In genomic region chr3:137763594-137763938, GRCh38 we compare ENCODE assay signal across 12 cellular contexts. TPM values are rescaled to one million over a fixed set of nuclear protein-coding genes. Genes with fewer than 3 reads are reported as not detected.
DNase-seq lines count a peak whose midpoint lies in the region; ATAC-seq, FAIRE-seq and TF ChIP-seq lines count a peak whose summit lies in the region.
"Had no signal": no experiment of that assay in that cellular context is flagged by ENCODE, and none has a peak within 500 bp of the region (broad histone marks: within the 10 kb centered on the region; RNA-seq: fewer than 3 reads in every experiment).

No MANE protein-coding gene starts in this region.

- H3K9ac ChIP-seq in mesendoderm (ENCODE audit: low read length): no peak overlapping the region

- no peak overlapping the region for H3K4me3 ChIP-seq in heart left ventricle
- H3K4me3 ChIP-seq in ascending aorta: peak overlapping the region; percentile 10 to 15
- H3K4me3 ChIP-seq in mesendoderm (ENCODE audit: low read length): no peak overlapping the region

- TF ChIP-seq CTCF in heart left ventricle (IDR thresholded peaks at IDR 0.05): no peak
- TF ChIP-seq CTCF in ascending aorta (IDR thresholded peaks at IDR 0.05): no peak
- no peak for TF ChIP-seq CTCF in type B pancreatic cell (conservative IDR thresholded peaks at IDR 0.05)

- no peaks in the 10 kb centered on the region for H3K79me2 ChIP-seq in mesendoderm (ENCODE audit: control insufficient read depth, insufficient read depth, low read length)

- no peak overlapping the region for H2BK120ac ChIP-seq in mesendoderm (ENCODE audit: low read depth, low read length)

- no peak overlapping the region for H3K23ac ChIP-seq in mesendoderm (ENCODE audit: low read length)

- H3K27ac Mint-ChIP-seq in type B pancreatic cell: peak overlapping the region; percentile 51
- H3K27ac Mint-ChIP-seq: activated naive CD4-positive, alpha-beta T cell treated with anti-CD3 and anti-CD28 coated beads, Interleukin-2, amount 50 U/mL, for 72 hours had no signal

- H3K4me1 ChIP-seq in heart left ventricle (peaks cover 0 to 39% (median 11%) of the 10 kb centered on the region in 12 donors), ascending aorta (peaks cover 0 to 19% of the 10 kb centered on the region in 2 donors), mesendoderm (ENCODE audit: control insufficient read depth, low read depth, low read length) (peaks cover 2% of the 10 kb centered on the region)

- TF ChIP-seq POLR2A in heart left ventricle (IDR thresholded peaks at IDR 0.05): no peak

- H4K5ac ChIP-seq in mesendoderm (ENCODE audit: low read length): no peak overlapping the region

- H2BK15ac ChIP-seq in mesendoderm (replicated peaks; ENCODE audit: low read depth): no peak overlapping the region

- peak overlapping the region; percentile 84 for H3K4me3 Mint-ChIP-seq in type B pancreatic cell
- H3K4me3 Mint-ChIP-seq: naive thymus-derived CD8-positive, alpha-beta T cell had no signal

- H4K8ac ChIP-seq in mesendoderm (ENCODE audit: low read depth, low read length): no peak overlapping the region

- ATAC-seq in Right ventricle myocardium inferior (no peak), heart left ventricle (no peak)
- ATAC-seq: naive thymus-derived CD8-positive, alpha-beta T cell had no signal

- peak overlapping the region; percentile 36 for H3K56ac ChIP-seq in mesendoderm (ENCODE audit: low read length)

- no peak overlapping the region for H3K18ac ChIP-seq in mesendoderm (ENCODE audit: low read length)

- H3K27me3 ChIP-seq in heart left ventricle (peaks cover 66 to 98% (median 92%) of the 10 kb centered on the region in 9 donors), ascending aorta (no peaks in the 10 kb centered on the region), mesendoderm (ENCODE audit: insufficient read depth, low read length, poor library complexity) (peaks cover 85% of the 10 kb centered on the region)

- peaks cover 98% of the 10 kb centered on the region for H3K27me3 Mint-ChIP-seq in type B pancreatic cell

- no peaks in the 10 kb centered on the region for H3K9me3 ChIP-seq in heart left ventricle
- H3K9me3 ChIP-seq in ascending aorta: no peaks in the 10 kb centered on the region

- H3K4me2 ChIP-seq in mesendoderm (ENCODE audit: low read length): peak overlapping the region; percentile 14

- H3K27ac ChIP-seq in heart left ventricle: no peak overlapping the region
- no peak overlapping the region for H3K27ac ChIP-seq in ascending aorta
- no peak overlapping the region for H3K27ac ChIP-seq in mesendoderm (ENCODE audit: low read depth, low read length)

- DNase-seq in Right ventricle myocardium inferior (ENCODE audit: missing footprints) (peak; percentile 60), heart left ventricle (no peak), ascending aorta (ENCODE audit: low spot score in 2 of 2) (no peak), mesendoderm (peak; percentile 28), type B pancreatic cell (ENCODE audit: extremely low spot score, unreplicated experiment) (no peak), NCI-H69 (lab: John Stamatoyannopoulos, UW) (no peak), RCC 7860 (ENCODE audit: low spot score) (no peak), ecto neural progenitor cell (ENCODE audit: low spot score) (no peak)
- DNase-seq: kidney glomerular epithelial cell; naive thymus-derived CD8-positive, alpha-beta T cell; T-helper 9 cell had no signal

- intact Hi-C loops in Right ventricle myocardium inferior (cut with DNase I): no loop called here
- intact Hi-C loops in heart left ventricle (cut with DNase I): no loop called here
- intact Hi-C loops in ascending aorta (cut with DNase I): no loop called here

- no peak overlapping the region for H2AK5ac ChIP-seq in mesendoderm (ENCODE audit: low read length)

- H3K36me3 ChIP-seq in heart left ventricle: no peaks in the 10 kb centered on the region
- no peaks in the 10 kb centered on the region for H3K36me3 ChIP-seq in ascending aorta
- H3K36me3 ChIP-seq in mesendoderm (ENCODE audit: control insufficient read depth, insufficient read depth, low read length): no peaks in the 10 kb centered on the region

- no peak overlapping the region for H2BK5ac ChIP-seq in mesendoderm (ENCODE audit: low read length)

- 1 to 2% (median 2%) methylated on average over 12 to 18 of the region's 18 CpGs for WGBS in heart left ventricle, 4 donors
- WGBS in mesendoderm (ENCODE audit: extremely low coverage, insufficient coverage, low lambda C conversion rate): no CpG with 5 or more reads among the region's 18 CpGs

- no peaks in the 10 kb centered on the region for H3K79me1 ChIP-seq in mesendoderm (ENCODE audit: low read length)

- no peaks in the 10 kb centered on the region for H3K36me3 Mint-ChIP-seq in type B pancreatic cell

- H3K4me1 Mint-ChIP-seq in type B pancreatic cell (ENCODE audit: unreplicated experiment): peaks cover 7% of the 10 kb centered on the region

- no peak overlapping the region for H3K4ac ChIP-seq in mesendoderm (ENCODE audit: low read depth, low read length)

- no peak for FAIRE-seq in RCC 7860 (lab: Jason Lieb, UNC)

- no peaks in the 10 kb centered on the region for H3K9me3 Mint-ChIP-seq in type B pancreatic cell
- H3K9me3 Mint-ChIP-seq: activated naive CD4-positive, alpha-beta T cell treated with anti-CD3 and anti-CD28 coated beads, Interleukin-2, amount 50 U/mL, for 72 hours had no signal

RNA-seq across cellular contexts. Expression of gene SOX14, which starts 0.5 kb away (rescaled TPM):
- total RNA-seq in Right ventricle myocardium inferior (not detected), heart left ventricle (not detected), ascending aorta (not detected), type B pancreatic cell (ENCODE audit: low replicate concordance) (0.29 and 0.62 TPM in 2 replicates)
- polyA plus RNA-seq in heart left ventricle: not detected
- polyA plus RNA-seq in mesendoderm (2013, experiment 1 of 2): 0.41 TPM
- 0.43 TPM for polyA plus RNA-seq in mesendoderm (2013, experiment 2 of 2)
- total RNA-seq: activated naive CD4-positive, alpha-beta T cell treated with anti-CD3 and anti-CD28 coated beads, Interleukin-2, amount 50 U/mL, for 72 hours; naive thymus-derived CD8-positive, alpha-beta T cell had no signal
- polyA plus RNA-seq: naive thymus-derived CD8-positive, alpha-beta T cell had no signal

Comparison
In these comparisons a context has a peak if more than half of its experiments do, and no peak if none do; other contexts are left out.
1. DNase-seq: peak in Right ventricle myocardium inferior (single experiment) and mesendoderm (single experiment); none in heart left ventricle (0 of 5), ascending aorta (0 of 2), type B pancreatic cell (single experiment), NCI-H69 (single experiment), RCC 7860 (single experiment) and ecto neural progenitor cell (single experiment).
2. H3K4me3 ChIP-seq: peak in ascending aorta (2 of 2); none in heart left ventricle (0 of 12) and mesendoderm (single experiment).